ENCODE assay signal across 20 cellular contexts in the genomic region with DNA sequence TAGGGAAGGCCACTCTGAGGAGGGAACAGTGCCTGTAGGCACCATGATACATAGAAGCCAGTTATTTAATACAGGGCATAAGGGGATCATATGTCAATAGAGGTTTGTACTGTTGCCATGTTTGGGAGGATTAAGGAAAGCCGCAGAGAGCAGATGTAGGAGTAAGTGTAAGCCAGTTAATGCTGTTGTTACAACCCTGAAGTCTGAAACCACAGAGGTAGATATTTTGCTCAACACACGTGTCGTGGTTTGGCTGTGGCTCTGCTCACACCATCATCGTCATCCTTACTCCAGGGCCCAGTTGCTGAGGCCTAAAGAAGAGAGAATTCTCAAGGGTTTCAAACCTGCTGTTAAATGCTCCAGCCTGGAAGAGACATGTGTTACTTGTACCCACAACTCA. TPM values are rescaled to one million over a fixed set of nuclear protein-coding genes. Genes with fewer than 3 reads are reported as not detected.
A peak's percentile ranks its signal among the peaks of the same experiment; 100 is the strongest.
DNase-seq lines count a peak whose midpoint lies in the region; ATAC-seq and TF ChIP-seq lines count a peak whose summit lies in the region.
"Had no signal": no experiment of that assay in that cellular context is flagged by ENCODE, and none has a peak within 500 bp of the region (broad histone marks: within the 10 kb centered on the region; RNA-seq: fewer than 3 reads in every experiment).

No MANE protein-coding gene starts in this region.

- H3K36me3 Mint-ChIP-seq in activated naive CD8-positive, alpha-beta T cell treated with anti-CD3 and anti-CD28 coated beads, Interleukin-2, amount 50 U/mL, for 24 hours (ENCODE audit: low read depth), result peaks cover 14% of the 10 kb centered on the region

- H4K20me1 ChIP-seq in BLaER1 (no peaks in the 10 kb centered on the region), DND-41 (ENCODE audit: insufficient read depth, low read length) (no peaks in the 10 kb centered on the region)

- ATAC-seq in DND-41 (ENCODE audit: insufficient read depth, low read depth) (peak; percentile 70), aorta (ENCODE audit: low FRiP score) (no peak)
- peak; percentile 52 for ATAC-seq in activated naive CD8-positive, alpha-beta T cell treated with anti-CD3 and anti-CD28 coated beads, Interleukin-2, amount 50 U/mL, for 24 hours
- ATAC-seq: left colon, right lobe of liver had no signal

- no peaks in the 10 kb centered on the region for H3K27me3 Mint-ChIP-seq in activated naive CD8-positive, alpha-beta T cell treated with anti-CD3 and anti-CD28 coated beads, Interleukin-2, amount 50 U/mL, for 24 hours
- H3K27me3 Mint-ChIP-seq: activated CD4-positive, alpha-beta T cell treated with anti-CD3 and anti-CD28 coated beads, Interleukin-2, amount 10 ng/mL, durations not matched to agents 7 days and 5 days had no signal

- no peak for TF ChIP-seq EP300 in suprapubic skin (IDR thresholded peaks at IDR 0.05)

- intact Hi-C loops in aorta (cut with DNase I), result no loop called here
- intact Hi-C loops in tibial artery (cut with DNase I; ENCODE audit: low total_unique reads), result no loop called here

- peaks cover 24% of the 10 kb centered on the region for H3K4me1 ChIP-seq in BLaER1
- H3K4me1 ChIP-seq in DND-41 (ENCODE audit: insufficient read depth, low read length), result no peaks in the 10 kb centered on the region
- no peaks in the 10 kb centered on the region for H3K4me1 ChIP-seq in aorta (ENCODE audit: control insufficient read depth in 1 of 2, insufficient read depth in 2 of 2, low read length in 2 of 2)
- no peaks in the 10 kb centered on the region for H3K4me1 ChIP-seq in tibial artery
- H3K4me1 ChIP-seq in suprapubic skin, result no peaks in the 10 kb centered on the region
- H3K4me1 ChIP-seq: BE2C, colonic mucosa, right lobe of liver, tibial nerve had no signal

- H3K36me3 ChIP-seq in BLaER1, result no peaks in the 10 kb centered on the region
- no peaks in the 10 kb centered on the region for H3K36me3 ChIP-seq in DND-41 (ENCODE audit: insufficient read depth, low read length)
- H3K36me3 ChIP-seq in aorta (ENCODE audit: control insufficient read depth in 1 of 2, insufficient read depth in 2 of 2, low read length in 1 of 2), result no peaks in the 10 kb centered on the region
- H3K36me3 ChIP-seq in tibial artery, result no peaks in the 10 kb centered on the region
- H3K36me3 ChIP-seq in suprapubic skin, result no peaks in the 10 kb centered on the region
- H3K36me3 ChIP-seq: BE2C, colonic mucosa, right lobe of liver had no signal

- H3K9me3 Mint-ChIP-seq in activated naive CD8-positive, alpha-beta T cell treated with anti-CD3 and anti-CD28 coated beads, Interleukin-2, amount 50 U/mL, for 24 hours, result peaks cover 31% of the 10 kb centered on the region

- DNase-seq in DND-41 (no peak), NCI-H2171 (lab: John Stamatoyannopoulos, UW) (peak; percentile 21), aorta (no peak), tibial artery (no peak), KG1 (lab: John Stamatoyannopoulos, UW) (no peak), suprapubic skin (ENCODE audit: low spot score in 2 of 2) (no peak)
- DNase-seq in activated naive CD8-positive, alpha-beta T cell treated with anti-CD3 and anti-CD28 coated beads, Interleukin-2, amount 50 U/mL, for 24 hours, result no peak
- DNase-seq: activated CD4-positive, alpha-beta T cell treated with anti-CD3 and anti-CD28 coated beads, Interleukin-2, amount 10 ng/mL, durations not matched to agents 7 days and 5 days; BE2C; colonic mucosa; foreskin fibroblast; H9; left colon; NCI-H1105; right lobe of liver; stimulated activated CD4-positive, alpha-beta T cell treated with anti-CD3 and anti-CD28 coated beads, Interleukin-4, amount 100 ng/mL, for 4 hours; T-helper 9 cell had no signal

- no peak overlapping the region for H3K27ac ChIP-seq in BLaER1
- H3K27ac ChIP-seq in DND-41 (ENCODE audit: low read length), result no peak overlapping the region
- no peak overlapping the region for H3K27ac ChIP-seq in aorta (ENCODE audit: low read depth in 1 of 2, low read length in 2 of 2)
- H3K27ac ChIP-seq in tibial artery, result no peak overlapping the region
- no peak overlapping the region for H3K27ac ChIP-seq in suprapubic skin
- H3K27ac ChIP-seq: colonic mucosa, right lobe of liver, tibial nerve had no signal

- TF ChIP-seq CTCF in DND-41 (IDR thresholded peaks at IDR 0.05; ENCODE audit: borderline replicate concordance, extremely low read depth, low read length, poor library complexity, severe bottlenecking), result no peak
- no peak for TF ChIP-seq CTCF in tibial artery (IDR thresholded peaks at IDR 0.05)
- no peak for TF ChIP-seq CTCF in suprapubic skin (IDR thresholded peaks at IDR 0.05)

- H3K4me1 Mint-ChIP-seq in activated naive CD8-positive, alpha-beta T cell treated with anti-CD3 and anti-CD28 coated beads, Interleukin-2, amount 50 U/mL, for 24 hours, result peaks cover 16% of the 10 kb centered on the region

- no peak overlapping the region for H2AFZ ChIP-seq in DND-41 (ENCODE audit: low read depth, low read length)

- no peaks in the 10 kb centered on the region for H3K27me3 ChIP-seq in BLaER1
- H3K27me3 ChIP-seq in DND-41 (ENCODE audit: insufficient read depth, low read length, poor library complexity), result no peaks in the 10 kb centered on the region
- H3K27me3 ChIP-seq in aorta (ENCODE audit: control insufficient read depth in 1 of 2, insufficient read depth in 2 of 2, low read length in 1 of 2), result no peaks in the 10 kb centered on the region
- no peaks in the 10 kb centered on the region for H3K27me3 ChIP-seq in tibial artery
- no peaks in the 10 kb centered on the region for H3K27me3 ChIP-seq in suprapubic skin
- H3K27me3 ChIP-seq: BE2C, colonic mucosa, right lobe of liver, tibial nerve had no signal

- no peak overlapping the region for H3K9ac ChIP-seq in BLaER1
- H3K9ac ChIP-seq in DND-41 (ENCODE audit: low read depth, low read length), result no peak overlapping the region

- H3K4me2 ChIP-seq in BLaER1, result peak overlapping the region; percentile 36; the same call in 1 of the 2 replicates
- no peak overlapping the region for H3K4me2 ChIP-seq in DND-41 (ENCODE audit: insufficient read depth, low read length)

- no peaks in the 10 kb centered on the region for H3K79me2 ChIP-seq in DND-41 (ENCODE audit: insufficient read depth, low read length)

- H3K27ac Mint-ChIP-seq in activated naive CD8-positive, alpha-beta T cell treated with anti-CD3 and anti-CD28 coated beads, Interleukin-2, amount 50 U/mL, for 24 hours, result no peak overlapping the region
- H3K27ac Mint-ChIP-seq: activated CD4-positive, alpha-beta T cell treated with anti-CD3 and anti-CD28 coated beads, Interleukin-2, amount 10 ng/mL, durations not matched to agents 7 days and 5 days; activated T-helper 2 cell treated with anti-CD3 and anti-CD28 coated beads, Interferon-gamma antibody, Interleukin-2, Interleukin-4, amounts not matched to agents 10 μg/mL and 5 μg/mL and 100 μg/mL, durations not matched to agents 14 hours and 24 hours and 36 hours; H9 had no signal

- H3K4me3 ChIP-seq in BLaER1 (no peak overlapping the region), DND-41 (ENCODE audit: low read depth in 1 of 2, low read length in 2 of 2) (no peak overlapping the region), aorta (ENCODE audit: low read length in 2 of 2) (no peak overlapping the region), tibial artery (no peak overlapping the region), suprapubic skin (no peak overlapping the region)
- H3K4me3 ChIP-seq: colonic mucosa, right lobe of liver, tibial nerve had no signal

- 83 to 87% methylated on average over 4 of the region's 4 CpGs for WGBS in aorta, 2 donors
- WGBS in suprapubic skin, result 82% methylated on average over 4 of the region's 4 CpGs

- H3K9me3 ChIP-seq in BLaER1, result peaks cover 22% of the 10 kb centered on the region
- peaks cover 19% of the 10 kb centered on the region for H3K9me3 ChIP-seq in DND-41 (ENCODE audit: insufficient read depth, low read length, severe bottlenecking)
- H3K9me3 ChIP-seq in aorta (ENCODE audit: control insufficient read depth, low read length), result peaks cover 6% of the 10 kb centered on the region
- H3K9me3 ChIP-seq in tibial artery, result peaks cover 0 to 6% (median 4%) of the 10 kb centered on the region in 3 donors
- no peaks in the 10 kb centered on the region for H3K9me3 ChIP-seq in suprapubic skin
- H3K9me3 ChIP-seq: BE2C, colonic mucosa, right lobe of liver had no signal

- TF ChIP-seq POLR2A in suprapubic skin (IDR thresholded peaks at IDR 0.05), result no peak

- no peak overlapping the region for H3K4me3 Mint-ChIP-seq in activated naive CD8-positive, alpha-beta T cell treated with anti-CD3 and anti-CD28 coated beads, Interleukin-2, amount 50 U/mL, for 24 hours
- H3K4me3 Mint-ChIP-seq: activated CD4-positive, alpha-beta T cell treated with anti-CD3 and anti-CD28 coated beads, Interleukin-2, amount 10 ng/mL, durations not matched to agents 7 days and 5 days; H9 had no signal

RNA-seq across cellular contexts. Expression of a gene that starts 31.1 kb away (rescaled TPM):
- total RNA-seq in aorta (100 to 1,000 TPM in 1 of 2 donors, 10 to 100 TPM in 1; 96.9 to 105 TPM), suprapubic skin (100 to 1,000 TPM; 106 to 186 (median 142) TPM)
- polyA plus RNA-seq in aorta, result 10 to 100 TPM; 39.3 to 70.6 TPM
